In genomic region chr12:114685320-114685781, GRCh38 we compare ENCODE assay signal across 10 cellular contexts. TPM values are rescaled to one million over a fixed set of nuclear protein-coding genes. Genes with fewer than 3 reads are reported as not detected.
DNase-seq lines count a peak whose midpoint lies in the region; ATAC-seq, FAIRE-seq and TF ChIP-seq lines count a peak whose summit lies in the region.
"Had no signal": no experiment of that assay in that cellular context is flagged by ENCODE, and none has a peak within 500 bp of the region (broad histone marks: within the 10 kb centered on the region; RNA-seq: fewer than 3 reads in every experiment).

No MANE protein-coding gene starts in this region.

- H3K36me3 ChIP-seq in HEK293 (ENCODE audit: control insufficient read depth in 2 of 2, insufficient read depth in 1 of 2, low read length in 2 of 2) (peaks cover 0 to 11% of the 10 kb centered on the region in 2 experiments; a peak in 1 of 3 replicates), H1 (ENCODE audit: control insufficient read depth in 2 of 4, insufficient read depth in 4 of 4, low read length in 3 of 4) (no peaks in the 10 kb centered on the region)
- H3K36me3 ChIP-seq: neutrophil had no signal

- peak overlapping the region; percentile 90 to 95 for H3K4me2 ChIP-seq in H1 (ENCODE audit: insufficient read depth in 1 of 2, low read depth in 2 of 2, low read length in 2 of 2)

- no peak overlapping the region for H2AFZ ChIP-seq in H1 (ENCODE audit: low read length)

- no peak for TF ChIP-seq RAD21 in H1 (IDR thresholded peaks at IDR 0.05 in 1 of 2, conservative IDR thresholded peaks at IDR 0.05 in 1 of 2; ENCODE audit: low read depth in 2 of 2, low read length in 2 of 2)

- peaks cover 53% of the 10 kb centered on the region for H3K4me1 Mint-ChIP-seq in nephron

- H3K27ac ChIP-seq in HEK293 (ENCODE audit: extremely low read depth, low read depth, low read length) (peak overlapping the region; percentile 91), H1 (ENCODE audit: low read depth, low read length) (no peak overlapping the region)
- H3K27ac ChIP-seq: neutrophil had no signal

- TF ChIP-seq CTCF in AG09309 (IDR thresholded peaks at IDR 0.05; ENCODE audit: control insufficient read depth, insufficient read depth, low read depth, low read length, missing control alignments), result no peak
- no peak for TF ChIP-seq CTCF in HEK293 (tag by site-specific recombination; IDR thresholded peaks at IDR 0.05)
- no peak for TF ChIP-seq CTCF in H1 (IDR thresholded peaks at IDR 0.05; ENCODE audit: control extremely low read depth in 1 of 3, insufficient read depth in 1 of 3, low read depth in 1 of 3, low read length in 3 of 3)
- no peak for TF ChIP-seq CTCF in nephron (IDR thresholded peaks at IDR 0.05; ENCODE audit: unreplicated experiment in 3 of 3)

- H3K27me3 Mint-ChIP-seq in nephron (ENCODE audit: low read depth), result peaks cover 91% of the 10 kb centered on the region

- peak overlapping the region; percentile 97 to 98 (median 97) for H3K27ac Mint-ChIP-seq in nephron
- H3K27ac Mint-ChIP-seq: stimulated activated effector memory CD8-positive, alpha-beta T cell treated with anti-CD3 and anti-CD28 coated beads, Interleukin-12 subunit alpha, Interleukin-12 subunit beta, amount 100 ng/mL, for 72 hours had no signal

- WGBS in H1 (ENCODE audit: extremely low coverage in 1 of 2, insufficient coverage in 1 of 2, insufficient read length in 1 of 2, insufficient replicate concordance in 2 of 2, low coverage in 1 of 2, low lambda C conversion rate in 2 of 2, missing lambda C conversion rate in 1 of 2), 2 experiments, result 4% methylated on average over 25 of the region's 25 CpGs; no CpG with 5 or more reads in 1 of the 2 experiments

- peak overlapping the region; percentile 76 for H3K4me3 ChIP-seq in AG09309 (ENCODE audit: control insufficient read depth, low read depth, low read length)
- H3K4me3 ChIP-seq in HEK293 (ENCODE audit: low read depth, low read length), result peak overlapping the region; percentile 88; the same call in 1 of the 2 replicates
- H3K4me3 ChIP-seq in H1 (ENCODE audit: extremely low read depth in 1 of 4, insufficient read depth in 2 of 4, low read depth in 3 of 4, low read length in 4 of 4), result peak overlapping the region in 3 of 4 experiments; percentile 38 to 54 (median 40); a peak in 6 of 8 replicates

- H3K18ac ChIP-seq in H1 (ENCODE audit: extremely low read depth, low read length), result peak overlapping the region; percentile 78; the same call in 1 of the 2 replicates

- H2BK120ac ChIP-seq in H1 (replicated peaks; ENCODE audit: low read depth, low read length), result no peak overlapping the region

- no peak overlapping the region for H3K23ac ChIP-seq in H1 (ENCODE audit: insufficient read length)

- H2BK15ac ChIP-seq in H1 (ENCODE audit: low read length), result no peak overlapping the region

- peaks cover 16% of the 10 kb centered on the region; the same call in 1 of the 2 replicates for H3K23me2 ChIP-seq in H1 (ENCODE audit: low read depth, low read length)

- H4K8ac ChIP-seq in H1 (ENCODE audit: extremely low read depth, insufficient read depth, low read length), result no peak overlapping the region

- peaks cover 14% of the 10 kb centered on the region for H3K36me3 Mint-ChIP-seq in nephron (ENCODE audit: low read depth)

- H3K27me3 ChIP-seq in H1 (replicated peaks in 1 of 4; ENCODE audit: control insufficient read depth in 3 of 4, extremely low read depth in 1 of 4, insufficient read depth in 3 of 4, low read length in 3 of 4), result peaks cover 77 to 94% (median 88%) of the 10 kb centered on the region in 4 experiments

- H2BK5ac ChIP-seq in H1 (ENCODE audit: low read depth, low read length), result no peak overlapping the region

- no peaks in the 10 kb centered on the region for H3K79me2 ChIP-seq in H1 (ENCODE audit: control insufficient read depth in 1 of 2, insufficient read depth in 2 of 2, low read length in 2 of 2)

- FAIRE-seq in H1 (lab: Jason Lieb, UNC), result no peak

- peaks cover 4 to 21% of the 10 kb centered on the region in 2 experiments for H4K20me1 ChIP-seq in H1 (replicated peaks in 1 of 2; ENCODE audit: control insufficient read depth in 1 of 2, insufficient read depth in 2 of 2, low read length in 2 of 2)

- CTCF ChIA-PET in HEK293 (lab: Yijun Ruan, JAX) (interaction anchor here (0.6 kb wide), 1 partner anchor 60 kb away, joined by 3 read pairs; no protein-coding TSS in a partner anchor), H1 (lab: Charles Lee; ENCODE audit: partially characterized antibody) (interaction anchor here (1.4 to 1.9 kb wide), 5 partner anchors 17 to 383 kb away, joined by 3 to 7 read pairs (median 4); no protein-coding TSS in a partner anchor)

- TF ChIP-seq POLR2A in H1 (IDR thresholded peaks at IDR 0.05; ENCODE audit: control extremely low read depth in 1 of 2, low read depth in 2 of 2, low read length in 2 of 2), result no peak

- H4K91ac ChIP-seq in H1 (replicated peaks; ENCODE audit: insufficient read length, low read length), result no peak overlapping the region

- H4K5ac ChIP-seq in H1 (ENCODE audit: insufficient read length, low read depth, low read length), result no peak overlapping the region

- H3K4ac ChIP-seq in H1 (replicated peaks; ENCODE audit: insufficient read length, low read depth, low read length), result no peak overlapping the region

- H3K9me3 ChIP-seq in HEK293 (ENCODE audit: control insufficient read depth, insufficient read depth, low read depth, low read length) (no peaks in the 10 kb centered on the region; the same call in 1 of the 2 replicates), H1 (ENCODE audit: insufficient read depth in 2 of 2, low read depth in 1 of 2, low read length in 1 of 2) (no peaks in the 10 kb centered on the region)
- H3K9me3 ChIP-seq: neutrophil had no signal

- peaks cover 4% of the 10 kb centered on the region for H3K4me1 ChIP-seq in HEK293 (ENCODE audit: control insufficient read depth, insufficient read depth, low read length)
- H3K4me1 ChIP-seq in H1 (replicated peaks in 1 of 4; ENCODE audit: control insufficient read depth in 3 of 4, insufficient read depth in 4 of 4, low read length in 3 of 4), result peaks cover 7 to 43% (median 34%) of the 10 kb centered on the region in 4 experiments

- H2BK12ac ChIP-seq in H1 (ENCODE audit: low read depth, low read length), result peak overlapping the region; percentile 94

- no peaks in the 10 kb centered on the region for H3K9me3 Mint-ChIP-seq in nephron
- H3K9me3 Mint-ChIP-seq: stimulated activated effector memory CD8-positive, alpha-beta T cell treated with anti-CD3 and anti-CD28 coated beads, Interleukin-12 subunit alpha, Interleukin-12 subunit beta, amount 100 ng/mL, for 72 hours had no signal

- no peaks in the 10 kb centered on the region for H3K79me1 ChIP-seq in H1 (ENCODE audit: low read depth, low read length)

- TF ChIP-seq EP300 in H1 (IDR thresholded peaks at IDR 0.05; ENCODE audit: borderline replicate concordance in 1 of 2, low read depth in 2 of 2, low read length in 2 of 2), result no peak

- H2AK5ac ChIP-seq in H1 (ENCODE audit: low read depth, low read length), result no peak overlapping the region

- no peak overlapping the region for H3K9ac ChIP-seq in H1 (replicated peaks in 1 of 4; ENCODE audit: extremely low read depth in 1 of 4, low read depth in 3 of 4, low read length in 3 of 4)

- peak overlapping the region; percentile 90 to 92 (median 91) for H3K4me3 Mint-ChIP-seq in nephron

- no peak for DNase-seq in AG09309 (ENCODE audit: low read depth)
- peak in 1 of 2 experiments; percentile 62 for DNase-seq in H1 (ENCODE audit: low read depth in 1 of 2, low spot score in 2 of 2)
- no peak for DNase-seq in stimulated activated CD4-positive, alpha-beta T cell treated with anti-CD3 and anti-CD28 coated beads, Interleukin-15, amount 100 ng/mL, for 24 hours
- DNase-seq in stimulated activated CD8-positive, alpha-beta memory T cell treated with anti-CD3 and anti-CD28 coated beads, Interleukin-4, amount 100 ng/mL, for 48 hours, result no peak

- peak overlapping the region; percentile 93; the same call in 1 of the 2 replicates for H2BK20ac ChIP-seq in H1 (ENCODE audit: low read length)

- H3K56ac ChIP-seq in H1 (replicated peaks; ENCODE audit: insufficient read length, low read depth, low read length), result no peak overlapping the region

- H3K14ac ChIP-seq in H1 (ENCODE audit: insufficient read length), result no peak overlapping the region

- POLR2A ChIA-PET in HEK293 (lab: Yijun Ruan, JAX), result interaction anchor here (0.9 to 2.2 kb wide), 12 partner anchors 12 to 577 kb away, joined by 3 to 16 read pairs (median 8); no protein-coding TSS in a partner anchor
- POLR2A ChIA-PET in H1 (lab: Charles Lee; ENCODE audit: partially characterized antibody), result interaction anchor here (1.0 to 5.2 kb wide), 3 partner anchors 9 to 19 kb away, joined by 3 to 45 read pairs (median 4); no protein-coding TSS in a partner anchor

- ATAC-seq in HG02588 (IDR thresholded peaks at IDR 0.05; ENCODE audit: unreplicated experiment) (no peak), GM18502 (IDR thresholded peaks at IDR 0.05; ENCODE audit: poor library complexity, unreplicated experiment) (no peak)
- ATAC-seq: stimulated activated effector memory CD8-positive, alpha-beta T cell treated with anti-CD3 and anti-CD28 coated beads, Interleukin-12 subunit alpha, Interleukin-12 subunit beta, amount 100 ng/mL, for 72 hours had no signal

TF ChIP-seq in HEK293, 187 proteins besides CTCF, POLR2A, EP300 and RAD21 (continues in another document):
- TF ChIP-seq ZNF202 (tag by site-specific recombination; IDR thresholded peaks at IDR 0.05; ENCODE audit: borderline replicate concordance), result no peak

TF ChIP-seq in H1, 55 proteins besides CTCF, POLR2A, EP300 and RAD21 (continues in another document):
- TF ChIP-seq ASH2L (IDR thresholded peaks at IDR 0.05; ENCODE audit: low read length) (peak; percentile 15), EZH2 (IDR thresholded peaks at IDR 0.05; ENCODE audit: low read depth, low read length, severe bottlenecking) (peak; percentile 84), SP1 (IDR thresholded peaks at IDR 0.05; ENCODE audit: low read depth, low read length) (0 out of 2 replicates have a peak, but pooled peaks have one; percentile 23), SUZ12 (IDR thresholded peaks at IDR 0.05; ENCODE audit: low read length) (peak; percentile 64), SP2 (IDR thresholded peaks at IDR 0.05; ENCODE audit: low read length) (no peak), YY1 (IDR thresholded peaks at IDR 0.05; ENCODE audit: low read depth, low read length) (no peak), CREB1 (IDR thresholded peaks at IDR 0.05) (no peak), RNF2 (IDR thresholded peaks at IDR 0.05; ENCODE audit: borderline replicate concordance, low read depth, low read length, missing control alignments, poor library complexity, severe bottlenecking) (peak; percentile 2)

RNA-seq across cellular contexts. Expression of gene TBX3, which starts 1.4 kb away (rescaled TPM):
- 0.29 and 1.0 TPM in 2 replicates for total RNA-seq in H1 (2021; fragmentation: NEBNext Ultra II Directional; extraction: Animal tissue kit (Norgen Biotek cat#: 25700))
- 0.09 TPM in 2 replicates for polyA plus RNA-seq in H1 (2011; rRNA removed)
- polyA plus RNA-seq in H1 (2011; cell fraction: cytosol; rRNA removed), result 0.09 TPM
- polyA plus RNA-seq in H1 (2011; cell fraction: nucleus; rRNA removed), result 0.20 TPM
- 0.12 to 0.38 TPM (median 0.24 TPM) in 4 replicates for polyA plus RNA-seq in H1 (2012, experiment 1 of 2)
- polyA plus RNA-seq in H1 (2012, experiment 2 of 2), result 0.18 TPM
- polyA plus RNA-seq in H1 (2013, experiment 1 of 2), result 0.30 TPM
- polyA plus RNA-seq in H1 (2013, experiment 2 of 2), result 0.13 TPM
- 0.09 TPM in 1 of 2 replicates, not detected in the other for polyA minus RNA-seq in H1 (2011; rRNA and poly(A)+ RNA removed)
- polyA minus RNA-seq in H1 (2011; cell fraction: cytosol; rRNA and poly(A)+ RNA removed), result 0.73 TPM
- polyA minus RNA-seq in H1 (2011; cell fraction: nucleus; rRNA and poly(A)+ RNA removed), result 0.50 TPM
